ENCODE assay signal across 8 cellular contexts in genomic region chr4:88803600-88804096, GRCh38.
DNase-seq lines count a peak whose midpoint lies in the region; ATAC-seq and TF ChIP-seq lines count a peak whose summit lies in the region.

No MANE protein-coding gene starts in this region.

- peak in 2 of 4 donors; percentile 32 to 71 for TF ChIP-seq EP300 in sigmoid colon (IDR thresholded peaks at IDR 0.05)

- peak; percentile 87 for DNase-seq in GM23248
- DNase-seq in MG63: peak; percentile 55
- no peak for DNase-seq in coronary artery (ENCODE audit: low spot score)
- peak; percentile 72 for DNase-seq in sigmoid colon
- no peak for DNase-seq in NCI-H82 treated with DMSO at 0.1 percent for 48 hours (lab: John Stamatoyannopoulos, UW; ENCODE audit: unreplicated experiment)
- no peak for DNase-seq in iPS-NIHi11 (ENCODE audit: low spot score)
- DNase-seq in kidney glomerular epithelial cell (lab: John Stamatoyannopoulos, UW): no peak

- H3K9ac ChIP-seq in GM23248: no peak overlapping the region

- H3K4me3 ChIP-seq in GM23248 (no peak overlapping the region), MG63 (no peak overlapping the region), coronary artery (no peak overlapping the region), sigmoid colon (no peak overlapping the region)

- peak overlapping the region; percentile 4 for H3K4me2 ChIP-seq in GM23248 (ENCODE audit: unreplicated experiment)

- TF ChIP-seq CTCF in coronary artery (IDR thresholded peaks at IDR 0.05): no peak
- TF ChIP-seq CTCF in sigmoid colon (IDR thresholded peaks at IDR 0.05): no peak

- no peaks in the 10 kb centered on the region for H3K36me3 ChIP-seq in GM23248 (ENCODE audit: low read depth)
- H3K36me3 ChIP-seq in MG63: no peaks in the 10 kb centered on the region
- H3K36me3 ChIP-seq in sigmoid colon: no peaks in the 10 kb centered on the region

- H2AFZ ChIP-seq in GM23248: no peak overlapping the region

- intact Hi-C loops in sigmoid colon (cut with DNase I): no loop called here

- peaks cover 8% of the 10 kb centered on the region for H3F3A ChIP-seq in GM23248 (ENCODE audit: insufficient read depth)

- TF ChIP-seq POLR2A in sigmoid colon (IDR thresholded peaks at IDR 0.05): no peak

- in situ Hi-C loops in GM23248 (cut with MboI): loop anchor here (25.0 kb wide), 1 partner anchor 266 kb away; no protein-coding TSS in a partner anchor

- peaks cover 13% of the 10 kb centered on the region for H3K4me1 ChIP-seq in GM23248 (ENCODE audit: insufficient read depth)
- H3K4me1 ChIP-seq in sigmoid colon: peaks cover 0 to 28% (median 11%) of the 10 kb centered on the region in 4 donors

- H3K27ac ChIP-seq in GM23248 (peak overlapping the region; percentile 37), coronary artery (peak overlapping the region; percentile 37 to 82), sigmoid colon (peak overlapping the region in 3 of 4 donors; percentile 39 to 59 (median 46))

- H3K27me3 ChIP-seq in GM23248 (replicated peaks; ENCODE audit: insufficient read depth) (no peaks in the 10 kb centered on the region), MG63 (no peaks in the 10 kb centered on the region), sigmoid colon (no peaks in the 10 kb centered on the region)

- no peaks in the 10 kb centered on the region for H3K79me2 ChIP-seq in GM23248 (ENCODE audit: insufficient read depth)

- WGBS in GM23248 (ENCODE audit: low coverage in 1 of 2, low lambda C conversion rate in 2 of 2, missing lambda C conversion rate in 2 of 2), 2 experiments: 22 to 30% methylated on average over 5 of the region's 5 CpGs
- 32 to 40% methylated on average over 5 of the region's 5 CpGs for WGBS in sigmoid colon, 2 donors

- peak; percentile 73 for ATAC-seq in GM18499 (IDR thresholded peaks at IDR 0.05; ENCODE audit: insufficient read depth, unreplicated experiment)

- H4K20me1 ChIP-seq in GM23248 (ENCODE audit: insufficient read depth): no peaks in the 10 kb centered on the region

- H3K9me2 ChIP-seq in GM23248 (ENCODE audit: insufficient read depth): no peaks in the 10 kb centered on the region

- H3K9me3 ChIP-seq in GM23248 (ENCODE audit: low read depth): no peaks in the 10 kb centered on the region
- no peaks in the 10 kb centered on the region for H3K9me3 ChIP-seq in MG63
- no peaks in the 10 kb centered on the region for H3K9me3 ChIP-seq in sigmoid colon

Comparison
In these comparisons a context has a peak if more than half of its experiments do, and no peak if none do; other contexts are left out.
1. DNase-seq: peak in GM23248 (single experiment), MG63 (single experiment) and sigmoid colon (single experiment); none in coronary artery (single experiment), NCI-H82 treated with DMSO at 0.1 percent for 48 hours (single experiment), iPS-NIHi11 (single experiment) and kidney glomerular epithelial cell (single experiment).
2. Peak in every context shown above with its lines, with median percentiles within 50 percentile points of each other: H3K27ac ChIP-seq.